In genomic region chr22:43081968-43082367, GRCh38 we compare ENCODE assay signal across 22 cellular contexts. TPM values are rescaled to one million over a fixed set of nuclear protein-coding genes. Genes with fewer than 3 reads are reported as not detected.
"Had no signal": no experiment of that assay in that cellular context is flagged by ENCODE, and none has a peak within 500 bp of the region (broad histone marks: within the 10 kb centered on the region; RNA-seq: fewer than 3 reads in every experiment).

No MANE protein-coding gene starts in this region.

- H3K4me3 ChIP-seq: lung, spleen, thoracic aorta, vagina had no signal

- DNase-seq: activated CD8-positive, alpha-beta memory T cell treated with anti-CD3 and anti-CD28 coated beads, Interleukin-2, amount 50 U/mL, for 48 hours; activated naive CD4-positive, alpha-beta T cell treated with Interleukin-2 at 50 U/mL for 16 hours; activated naive CD8-positive, alpha-beta T cell treated with anti-CD3 and anti-CD28 coated beads for 36 hours; activated T-cell treated with anti-CD3 and anti-CD28 coated beads, Interleukin-2, amount 50 U/mL, for 4 hours; amniotic stem cell; cerebellar nuclear complex; cortex of kidney; endodermal cell; naive B cell; retina; spleen; stimulated activated CD4-positive, alpha-beta T cell treated with anti-CD3 and anti-CD28 coated beads, Interleukin-4, amount 100 ng/mL, for 1 hour; stimulated activated naive CD4-positive, alpha-beta T cell treated with Interleukin-2 at 50 U/mL for 16 hours; T1000 had no signal

- H3K9me3 ChIP-seq: spleen, thoracic aorta, vagina had no signal

- H3K27me3 ChIP-seq: spleen, vagina had no signal

- H3K4me1 ChIP-seq: spleen had no signal

- ATAC-seq: activated T-cell treated with anti-CD3 and anti-CD28 coated beads, Interleukin-2, amount 50 U/mL, for 4 hours; left lobe of liver; WTC11 had no signal

- FAIRE-seq: bronchial epithelial cell had no signal

- H3K36me3 ChIP-seq: spleen, thoracic aorta, vagina had no signal

- H3K27ac ChIP-seq: spleen, thoracic aorta, vagina had no signal

RNA-seq across cellular contexts. Expression of gene BIK, which starts 28.6 kb away (rescaled TPM):
- total RNA-seq: mesenteric fat pad, posterior vena cava, thoracic aorta, vagina had no signal
